ENCODE assay signal across 15 cellular contexts in genomic region chr15:29736745-29737023, GRCh38.
DNase-seq lines count a peak whose midpoint lies in the region; ATAC-seq and TF ChIP-seq lines count a peak whose summit lies in the region.
"Had no signal": no experiment of that assay in that cellular context is flagged by ENCODE, and none has a peak within 500 bp of the region (broad histone marks: within the 10 kb centered on the region; RNA-seq: fewer than 3 reads in every experiment).

No MANE protein-coding gene starts in this region.

- CTCF ChIA-PET in Panc1 (lab: Charles Lee), result no interaction called here
- CTCF ChIA-PET in WTC11 (lab: Charles Lee), result interaction anchor here (1.1 to 1.3 kb wide), 2 partner anchors 36 to 189 kb away, joined by 3 to 4 read pairs; no protein-coding TSS in a partner anchor

- H3K36me3 Mint-ChIP-seq in WTC11, result peaks cover 58% of the 10 kb centered on the region

- peaks cover 20% of the 10 kb centered on the region for H3K36me3 ChIP-seq in Panc1 (ENCODE audit: control insufficient read depth, insufficient read depth, low read length)
- H3K36me3 ChIP-seq in osteoblast (ENCODE audit: insufficient read depth, low read length), result peaks cover 41% of the 10 kb centered on the region

- no peak overlapping the region for H3K4me3 Mint-ChIP-seq in WTC11
- H3K4me3 Mint-ChIP-seq: activated T-cell treated with anti-CD3 and anti-CD28 coated beads, Interleukin-2, amount 50 U/mL, for 4 hours; T-helper 2 cell treated with Interferon-gamma antibody and Interleukin-4, amounts not matched to agents 5 μg/mL and 100 μg/mL, for 36 hours had no signal

- no peaks in the 10 kb centered on the region for H3K27me3 Mint-ChIP-seq in WTC11 (ENCODE audit: low read depth)

- no peaks in the 10 kb centered on the region for H3K4me1 ChIP-seq in Panc1 (ENCODE audit: control insufficient read depth, insufficient read depth, low read length)
- peaks cover 24% of the 10 kb centered on the region for H3K4me1 ChIP-seq in osteoblast (ENCODE audit: insufficient read depth, low read length)
- H3K4me1 ChIP-seq: lower lobe of right lung had no signal

- no peaks in the 10 kb centered on the region for H3K79me2 ChIP-seq in osteoblast (ENCODE audit: insufficient read depth, low read length)

- TF ChIP-seq CTCF in Panc1 (IDR thresholded peaks at IDR 0.05) (no peak), fibroblast of villous mesenchyme (IDR thresholded peaks at IDR 0.05; ENCODE audit: insufficient read depth, low read depth, low read length) (no peak), osteoblast (IDR thresholded peaks at IDR 0.05; ENCODE audit: extremely low read depth, low read depth, low read length) (no peak), WTC11 (IDR thresholded peaks at IDR 0.05) (no peak)

- H3K27me3 ChIP-seq in Panc1 (ENCODE audit: control insufficient read depth, insufficient read depth, low read length) (no peaks in the 10 kb centered on the region), osteoblast (ENCODE audit: insufficient read depth, low read length) (no peaks in the 10 kb centered on the region)

- in situ Hi-C loops in Panc1 (cut with HindIII; ENCODE audit: low pct_unique_long_range_greater_than_20kb, low sequenced_read_pairs), result no loop called here

- H3K27ac Mint-ChIP-seq in WTC11, result no peak overlapping the region; the same call in 1 of the 2 replicates
- H3K27ac Mint-ChIP-seq: T-helper 2 cell treated with Interferon-gamma antibody and Interleukin-4, amounts not matched to agents 5 μg/mL and 100 μg/mL, for 36 hours had no signal

- H3K4me3 ChIP-seq in Panc1 (ENCODE audit: low read depth in 2 of 2, low read length in 2 of 2), result no peak overlapping the region
- H3K4me3 ChIP-seq in fibroblast of villous mesenchyme (ENCODE audit: low read depth, low read length), result no peak overlapping the region
- H3K4me3 ChIP-seq in osteoblast (ENCODE audit: insufficient read depth, low read length), result no peak overlapping the region
- H3K4me3 ChIP-seq: lower lobe of right lung had no signal

- H3K9me3 ChIP-seq in Panc1 (ENCODE audit: control insufficient read depth, insufficient read depth, low read depth, low read length), result no peaks in the 10 kb centered on the region
- no peaks in the 10 kb centered on the region for H3K9me3 ChIP-seq in osteoblast (ENCODE audit: low read depth, low read length)
- H3K9me3 ChIP-seq: lower lobe of right lung had no signal

- no TSS peak for BruUV-seq in Panc1 (replicated peaks; lab: Mats Ljungman, UMichigan)

- DNase-seq in GM03348 (ENCODE audit: low spot score) (peak; percentile 17), Panc1 (ENCODE audit: low read depth, low spot score) (no peak), fibroblast of villous mesenchyme (ENCODE audit: low read depth) (peak; percentile 48), osteoblast (ENCODE audit: insufficient read length, low spot score, missing footprints) (no peak), Kasumi-1 (lab: John Stamatoyannopoulos, UW) (no peak), WTC11 (ENCODE audit: low spot score) (no peak)
- no peak for DNase-seq in activated CD4-positive, alpha-beta T cell treated with anti-CD3 and anti-CD28 coated beads for 4 hours
- DNase-seq: activated T-cell treated with anti-CD3 and anti-CD28 coated beads, Interleukin-2, amount 50 U/mL, for 4 hours; effector CD8-positive, alpha-beta T cell; Karpas-422; lower lobe of right lung; NCI-H526; stimulated activated naive CD4-positive, alpha-beta T cell treated with Interleukin-2 at 50 U/mL for 16 hours had no signal

- no peaks in the 10 kb centered on the region for H3K4me1 Mint-ChIP-seq in WTC11

- peak overlapping the region; percentile 5 for H3K4me2 ChIP-seq in osteoblast (ENCODE audit: insufficient read depth, low read length)

- ATAC-seq in Panc1 (peak; percentile 58; the same call in 1 of the 2 replicates), HG02798 (IDR thresholded peaks at IDR 0.05; ENCODE audit: poor library complexity, unreplicated experiment) (no peak), WTC11 (no peak)
- ATAC-seq: activated T-cell treated with anti-CD3 and anti-CD28 coated beads, Interleukin-2, amount 50 U/mL, for 4 hours had no signal

- no peaks in the 10 kb centered on the region for H3K9me3 Mint-ChIP-seq in WTC11
- H3K9me3 Mint-ChIP-seq: activated T-cell treated with anti-CD3 and anti-CD28 coated beads, Interleukin-2, amount 50 U/mL, for 4 hours; T-helper 2 cell treated with Interferon-gamma antibody and Interleukin-4, amounts not matched to agents 5 μg/mL and 100 μg/mL, for 36 hours had no signal

- intact Hi-C loops in Panc1 (cut with micrococcal nuclease; ENCODE audit: unreplicated experiment), result loop anchor here (5.0 kb wide), 1 partner anchor 51 kb away; no protein-coding TSS in a partner anchor

- POLR2A ChIA-PET in Panc1 (lab: Charles Lee) (no interaction called here), WTC11 (lab: Charles Lee) (no interaction called here)

- H3K27ac ChIP-seq in Panc1 (ENCODE audit: low read length) (no peak overlapping the region), osteoblast (ENCODE audit: low read depth, low read length) (peak overlapping the region; percentile 30)
- H3K27ac ChIP-seq: lower lobe of right lung had no signal

- no peak overlapping the region for H2AFZ ChIP-seq in osteoblast (ENCODE audit: low read length)

- H4K20me1 ChIP-seq in osteoblast (ENCODE audit: insufficient read depth, low read length), result peaks cover 2% of the 10 kb centered on the region

TF ChIP-seq in WTC11, 78 proteins besides CTCF, POLR2A, EP300 and RAD21:
- TF ChIP-seq MXD4 (CRISPR knock-in tag; IDR thresholded peaks at IDR 0.05; ENCODE audit: borderline replicate concordance) (no peak), ZNF317 (CRISPR knock-in tag; IDR thresholded peaks at IDR 0.05; ENCODE audit: borderline replicate concordance, low read depth) (no peak), NR3C1 (CRISPR knock-in tag; conservative IDR thresholded peaks at IDR 0.05; ENCODE audit: low read depth) (no peak), MLX (CRISPR knock-in tag; IDR thresholded peaks at IDR 0.05) (no peak), TP53 (CRISPR knock-in tag; IDR thresholded peaks at IDR 0.05) (no peak)
TF ChIP-seq in WTC11: peak in this region for 0.

Comparison
In these comparisons a context has a peak if more than half of its experiments do, and no peak if none do; other contexts are left out.
1. DNase-seq: peak in GM03348 (single experiment) and fibroblast of villous mesenchyme (single experiment); none in Panc1 (single experiment), osteoblast (single experiment), Kasumi-1 (0 of 2), activated CD4-positive, alpha-beta T cell treated with anti-CD3 and anti-CD28 coated beads for 4 hours (0 of 2) and WTC11 (single experiment).